26 cellular contexts compared by ENCODE assay signal in the genomic region with DNA sequence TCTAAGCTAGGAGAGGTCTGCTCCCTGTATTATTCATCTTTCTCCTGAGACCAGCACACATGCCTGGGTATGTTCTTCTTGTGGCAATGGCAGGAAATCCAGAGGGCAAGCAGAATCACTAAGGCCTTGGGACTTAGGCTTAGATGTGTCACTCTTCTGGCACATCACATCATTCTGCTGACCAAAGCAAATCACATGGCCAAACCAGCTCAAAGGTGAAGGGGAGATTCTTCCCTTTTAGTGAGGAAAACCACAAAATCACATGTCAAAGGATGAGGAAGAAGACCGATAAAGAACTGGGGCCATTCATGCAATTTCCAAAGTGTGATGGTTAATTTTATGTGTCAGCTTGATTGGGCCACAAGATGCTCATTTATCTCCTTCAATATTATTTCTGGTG. TPM values are rescaled to one million over a fixed set of nuclear protein-coding genes. Genes with fewer than 3 reads are reported as not detected.
DNase-seq lines count a peak whose midpoint lies in the region; ATAC-seq and TF ChIP-seq lines count a peak whose summit lies in the region.
"Had no signal": no experiment of that assay in that cellular context is flagged by ENCODE, and none has a peak within 500 bp of the region (broad histone marks: within the 10 kb centered on the region; RNA-seq: fewer than 3 reads in every experiment).

No MANE protein-coding gene starts in this region.

- 0 out of 2 replicates have a peak, but pooled peaks cover 5% of the 10 kb centered on the region for H3K9me2 ChIP-seq in GM23338 (ENCODE audit: insufficient read depth)

- peaks cover 4% of the 10 kb centered on the region for H3K27me3 Mint-ChIP-seq in GM23338 (ENCODE audit: insufficient read depth, low read depth, poor library complexity)

- no peaks in the 10 kb centered on the region for H3K79me2 ChIP-seq in GM23338 (replicated peaks; ENCODE audit: insufficient read depth)

- TF ChIP-seq CTCF in upper lobe of right lung (IDR thresholded peaks at IDR 0.05) (no peak), thyroid gland (IDR thresholded peaks at IDR 0.05) (no peak), GM23338 (conservative IDR thresholded peaks at IDR 0.05; ENCODE audit: low read depth in 2 of 2) (no peak)

- 90 to 91% methylated on average over 1 of the region's 1 CpG for WGBS in thyroid gland, 2 donors

- H3K4me3 ChIP-seq in upper lobe of right lung (no peak overlapping the region), thyroid gland (replicated peaks in 1 of 3) (no peak overlapping the region), GM23338 (no peak overlapping the region)
- H3K4me3 ChIP-seq: SJSA1 had no signal

- peaks cover 10% of the 10 kb centered on the region for H3K27me3 ChIP-seq in upper lobe of right lung
- no peaks in the 10 kb centered on the region for H3K27me3 ChIP-seq in thyroid gland
- peaks cover 5% of the 10 kb centered on the region; the same call in 1 of the 2 replicates for H3K27me3 ChIP-seq in GM23338 (ENCODE audit: insufficient read depth)

- ATAC-seq in left lobe of liver (peak; percentile 5), upper lobe of right lung (peak; percentile 87), HG02970 (IDR thresholded peaks at IDR 0.05; ENCODE audit: low FRiP score, unreplicated experiment) (no peak), GM23338 (no peak)
- ATAC-seq: PC-3 had no signal

- intact Hi-C loops in upper lobe of right lung (cut with DNase I) (no loop called here), thyroid gland (cut with DNase I) (no loop called here)

- H3K4me1 ChIP-seq in upper lobe of right lung (no peaks in the 10 kb centered on the region), thyroid gland (peaks cover 0 to under 1% of the 10 kb centered on the region in 2 donors), GM23338 (ENCODE audit: insufficient read depth) (no peaks in the 10 kb centered on the region)
- H3K4me1 ChIP-seq: SJSA1 had no signal

- no peak for TF ChIP-seq POLR2A in thyroid gland (IDR thresholded peaks at IDR 0.05)

- H3K27ac Mint-ChIP-seq in GM23338: no peak overlapping the region
- H3K27ac Mint-ChIP-seq: CD4-positive, alpha-beta T cell had no signal

- no peak overlapping the region for H3K4me3 Mint-ChIP-seq in GM23338
- H3K4me3 Mint-ChIP-seq: CD4-positive, alpha-beta T cell had no signal

- H4K20me1 ChIP-seq in GM23338 (replicated peaks; ENCODE audit: insufficient read depth): no peaks in the 10 kb centered on the region

- DNase-seq in SKM-1 treated with dmso at 0.1 percent for 144 hours (lab: John Stamatoyannopoulos, UW; ENCODE audit: unreplicated experiment): peak; percentile 19
- no peak for DNase-seq in SKM-1 (lab: John Stamatoyannopoulos, UW; ENCODE audit: unreplicated experiment)
- DNase-seq in NOMO-1 treated with dmso at 0.1 percent for 144 hours (lab: John Stamatoyannopoulos, UW; ENCODE audit: unreplicated experiment): peak; percentile 10
- DNase-seq in left lobe of liver (ENCODE audit: low spot score): no peak
- no peak for DNase-seq in upper lobe of right lung
- DNase-seq in thyroid gland: no peak
- no peak for DNase-seq in GM23338 (ENCODE audit: low spot score)
- DNase-seq: 8988T; CD4-positive, alpha-beta T cell; COR-L47; DMS53; H7; MM.1S; NCI-H1092 treated with DMSO at 0.1 percent for 48 hours; NCI-H1436; NCI-H187; NCI-H2081 treated with DMSO at 0.1 percent for 48 hours; NCI-H2171; NCI-H226; NCI-H510A; NCI-H69; PC-3; T-helper 1 cell had no signal

- H3K27ac ChIP-seq in upper lobe of right lung (no peak overlapping the region), thyroid gland (no peak overlapping the region), GM23338 (ENCODE audit: low read depth) (no peak overlapping the region)
- H3K27ac ChIP-seq: KMS-11, SJSA1 had no signal

- H3K9me3 ChIP-seq in upper lobe of right lung: no peaks in the 10 kb centered on the region
- H3K9me3 ChIP-seq in thyroid gland: no peaks in the 10 kb centered on the region

- H3K4me2 ChIP-seq in GM23338: no peak overlapping the region
- H3K4me2 ChIP-seq: KMS-11 had no signal

- H3K36me3 ChIP-seq in upper lobe of right lung (no peaks in the 10 kb centered on the region), thyroid gland (no peaks in the 10 kb centered on the region), GM23338 (ENCODE audit: insufficient read depth) (peaks cover 7% of the 10 kb centered on the region; the same call in 1 of the 2 replicates)
- H3K36me3 ChIP-seq: SJSA1 had no signal

- H2AFZ ChIP-seq in GM23338: no peak overlapping the region

- H3F3A ChIP-seq in GM23338 (replicated peaks; ENCODE audit: low read depth): no peaks in the 10 kb centered on the region; the same call in 1 of the 2 replicates

- H3K36me3 Mint-ChIP-seq in GM23338 (ENCODE audit: low read depth): peaks cover 15% of the 10 kb centered on the region

- H3K9me3 Mint-ChIP-seq in GM23338: peaks cover 24% of the 10 kb centered on the region

- no peaks in the 10 kb centered on the region for H3K4me1 Mint-ChIP-seq in GM23338

TF ChIP-seq in GM23338, 12 proteins besides CTCF, POLR2A, EP300 and RAD21 (continues in another document):
- TF ChIP-seq ETS1 (IDR thresholded peaks at IDR 0.05) (no peak), CREB1 (CRISPR knock-in tag; IDR thresholded peaks at IDR 0.05; ENCODE audit: low read depth) (no peak), POLR2AphosphoS5 (IDR thresholded peaks at IDR 0.05; ENCODE audit: low read depth) (no peak)
- TF ChIP-seq, protein P1, sequence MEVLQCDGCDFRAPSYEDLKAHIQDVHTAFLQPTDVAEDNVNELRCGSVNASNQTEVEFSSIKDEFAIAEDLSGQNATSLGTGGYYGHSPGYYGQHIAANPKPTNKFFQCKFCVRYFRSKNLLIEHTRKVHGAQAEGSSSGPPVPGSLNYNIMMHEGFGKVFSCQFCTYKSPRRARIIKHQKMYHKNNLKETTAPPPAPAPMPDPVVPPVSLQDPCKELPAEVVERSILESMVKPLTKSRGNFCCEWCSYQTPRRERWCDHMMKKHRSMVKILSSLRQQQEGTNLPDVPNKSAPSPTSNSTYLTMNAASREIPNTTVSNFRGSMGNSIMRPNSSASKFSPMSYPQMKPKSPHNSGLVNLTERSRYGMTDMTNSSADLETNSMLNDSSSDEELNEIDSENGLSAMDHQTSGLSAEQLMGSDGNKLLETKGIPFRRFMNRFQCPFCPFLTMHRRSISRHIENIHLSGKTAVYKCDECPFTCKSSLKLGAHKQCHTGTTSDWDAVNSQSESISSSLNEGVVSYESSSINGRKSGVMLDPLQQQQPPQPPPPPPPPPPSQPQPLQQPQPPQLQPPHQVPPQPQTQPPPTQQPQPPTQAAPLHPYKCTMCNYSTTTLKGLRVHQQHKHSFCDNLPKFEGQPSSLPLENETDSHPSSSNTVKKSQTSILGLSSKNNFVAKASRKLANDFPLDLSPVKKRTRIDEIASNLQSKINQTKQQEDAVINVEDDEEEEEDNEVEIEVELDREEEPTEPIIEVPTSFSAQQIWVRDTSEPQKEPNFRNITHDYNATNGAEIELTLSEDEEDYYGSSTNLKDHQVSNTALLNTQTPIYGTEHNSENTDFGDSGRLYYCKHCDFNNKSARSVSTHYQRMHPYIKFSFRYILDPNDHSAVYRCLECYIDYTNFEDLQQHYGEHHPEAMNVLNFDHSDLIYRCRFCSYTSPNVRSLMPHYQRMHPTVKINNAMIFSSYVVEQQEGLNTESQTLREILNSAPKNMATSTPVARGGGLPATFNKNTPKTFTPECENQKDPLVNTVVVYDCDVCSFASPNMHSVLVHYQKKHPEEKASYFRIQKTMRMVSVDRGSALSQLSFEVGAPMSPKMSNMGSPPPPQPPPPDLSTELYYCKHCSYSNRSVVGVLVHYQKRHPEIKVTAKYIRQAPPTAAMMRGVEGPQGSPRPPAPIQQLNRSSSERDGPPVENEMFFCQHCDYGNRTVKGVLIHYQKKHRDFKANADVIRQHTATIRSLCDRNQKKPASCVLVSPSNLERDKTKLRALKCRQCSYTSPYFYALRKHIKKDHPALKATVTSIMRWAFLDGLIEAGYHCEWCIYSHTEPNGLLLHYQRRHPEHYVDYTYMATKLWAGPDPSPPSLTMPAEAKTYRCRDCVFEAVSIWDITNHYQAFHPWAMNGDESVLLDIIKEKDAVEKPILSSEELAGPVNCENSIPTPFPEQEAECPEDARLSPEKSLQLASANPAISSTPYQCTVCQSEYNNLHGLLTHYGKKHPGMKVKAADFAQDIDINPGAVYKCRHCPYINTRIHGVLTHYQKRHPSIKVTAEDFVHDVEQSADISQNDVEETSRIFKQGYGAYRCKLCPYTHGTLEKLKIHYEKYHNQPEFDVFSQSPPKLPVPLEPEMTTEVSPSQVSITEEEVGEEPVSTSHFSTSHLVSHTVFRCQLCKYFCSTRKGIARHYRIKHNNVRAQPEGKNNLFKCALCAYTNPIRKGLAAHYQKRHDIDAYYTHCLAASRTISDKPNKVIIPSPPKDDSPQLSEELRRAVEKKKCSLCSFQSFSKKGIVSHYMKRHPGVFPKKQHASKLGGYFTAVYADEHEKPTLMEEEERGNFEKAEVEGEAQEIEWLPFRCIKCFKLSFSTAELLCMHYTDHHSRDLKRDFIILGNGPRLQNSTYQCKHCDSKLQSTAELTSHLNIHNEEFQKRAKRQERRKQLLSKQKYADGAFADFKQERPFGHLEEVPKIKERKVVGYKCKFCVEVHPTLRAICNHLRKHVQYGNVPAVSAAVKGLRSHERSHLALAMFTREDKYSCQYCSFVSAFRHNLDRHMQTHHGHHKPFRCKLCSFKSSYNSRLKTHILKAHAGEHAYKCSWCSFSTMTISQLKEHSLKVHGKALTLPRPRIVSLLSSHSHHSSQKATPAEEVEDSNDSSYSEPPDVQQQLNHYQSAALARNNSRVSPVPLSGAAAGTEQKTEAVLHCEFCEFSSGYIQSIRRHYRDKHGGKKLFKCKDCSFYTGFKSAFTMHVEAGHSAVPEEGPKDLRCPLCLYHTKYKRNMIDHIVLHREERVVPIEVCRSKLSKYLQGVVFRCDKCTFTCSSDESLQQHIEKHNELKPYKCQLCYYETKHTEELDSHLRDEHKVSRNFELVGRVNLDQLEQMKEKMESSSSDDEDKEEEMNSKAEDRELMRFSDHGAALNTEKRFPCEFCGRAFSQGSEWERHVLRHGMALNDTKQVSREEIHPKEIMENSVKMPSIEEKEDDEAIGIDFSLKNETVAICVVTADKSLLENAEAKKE (CRISPR knock-in tag; IDR thresholded peaks at IDR 0.05): no peak

RNA-seq across cellular contexts. Expression of gene AGGF1, which starts 5.7 kb away (rescaled TPM):
- total RNA-seq in left lobe of liver (12.0 TPM), upper lobe of right lung (22.3 TPM), thyroid gland (10 to 100 TPM; 24.9 to 43.7 (median 28.3) TPM)
- total RNA-seq in GM23338 (2014; rRNA removed; shearing (Covaris generic)): 20.7 and 24.4 TPM in 2 replicates
- 26.3 and 27.5 TPM in 2 replicates for polyA plus RNA-seq in GM23338 (2016; fragmentation: Nextera tagmentation; extraction: Ambion mirVana)

Comparison
In these comparisons a context has a peak if more than half of its experiments do, and no peak if none do; other contexts are left out.
1. DNase-seq: peak in SKM-1 treated with dmso at 0.1 percent for 144 hours (single experiment) and NOMO-1 treated with dmso at 0.1 percent for 144 hours (single experiment); none in SKM-1 (single experiment), left lobe of liver (single experiment), upper lobe of right lung (single experiment), thyroid gland (0 of 2) and GM23338 (single experiment).
2. ATAC-seq: peak in left lobe of liver (single experiment) and upper lobe of right lung (single experiment); none in HG02970 (single experiment) and GM23338 (single experiment).